In genomic region chr16:15739940-15740339, GRCh38 we compare ENCODE assay signal across 31 cellular contexts.
"Had no signal": no experiment of that assay in that cellular context is flagged by ENCODE, and none has a peak within 500 bp of the region (broad histone marks: within the 10 kb centered on the region; RNA-seq: fewer than 3 reads in every experiment).

No MANE protein-coding gene starts in this region.

- H3K9me3 ChIP-seq: adrenal gland, body of pancreas, suprapubic skin had no signal

- H3K36me3 ChIP-seq: adrenal gland, cardiac muscle cell had no signal

- H3K4me1 ChIP-seq: adrenal gland, body of pancreas, suprapubic skin had no signal

- H3K4me2 ChIP-seq: smooth muscle cell had no signal

- H3K27ac ChIP-seq: adrenal gland, body of pancreas, cardiac muscle cell, dorsolateral prefrontal cortex, suprapubic skin, tibial nerve, VCaP had no signal

- H3K27me3 ChIP-seq: adrenal gland, body of pancreas, cardiac muscle cell, dorsolateral prefrontal cortex, heart left ventricle, suprapubic skin, tibial nerve had no signal

- H3K4me3 ChIP-seq: adrenal gland, body of pancreas, cardiac muscle cell, coronary artery, dorsolateral prefrontal cortex, heart left ventricle, lung, smooth muscle cell, suprapubic skin, tibial nerve had no signal

- ATAC-seq: activated CD4-positive, CD25-positive, alpha-beta regulatory T cell treated with anti-CD3 and anti-CD28 coated beads, Interleukin-2, amount 50 U/mL, for 24 hours; body of pancreas; heart left ventricle; left lobe of liver; natural killer cell treated with Interleukin-12 subunit alpha and Interleukin-12 subunit beta and Interleukin-15 and Interleukin-18, amount 100 ng/mL, for 72 hours; sciatic nerve; stimulated activated memory B cell treated with anti-CD40 and anti-IgM and Interleukin-4, amounts not matched to agents 10 μg/mL and 1 μg/mL and 100 μg/mL, for 72 hours; stimulated activated naive CD8-positive, alpha-beta T cell treated with anti-CD3 and anti-CD28 coated beads, Interleukin-15, amount 100 ng/mL, for 72 hours had no signal

- DNase-seq: activated CD4-positive, alpha-beta T cell treated with anti-CD3 and anti-CD28 coated beads for 48 hours; activated CD4-positive, alpha-beta T cell treated with anti-CD3 and anti-CD28 coated beads, Interleukin-2, amount 50 U/mL, for 48 hours; activated CD8-positive, alpha-beta memory T cell treated with anti-CD3 and anti-CD28 coated beads for 24 hours; activated effector memory CD4-positive, alpha-beta T cell treated with anti-CD3 and anti-CD28 coated beads, Interleukin-2, amount 50 U/mL, for 16 hours; activated naive CD4-positive, alpha-beta T cell treated with anti-CD3 and anti-CD28 coated beads for 36 hours; activated naive CD8-positive, alpha-beta T cell treated with anti-CD3 and anti-CD28 coated beads for 36 hours; adrenal gland; aorta; body of pancreas; dorsolateral prefrontal cortex; effector memory CD4-positive, alpha-beta T cell; heart left ventricle; hypothalamus; mesendoderm; stimulated activated CD4-positive, alpha-beta T cell treated with anti-CD3 and anti-CD28 coated beads, Interleukin-1b, Interleukin-23, amount 100 ng/mL, for 48 hours; stimulated activated CD4-positive, alpha-beta T cell treated with anti-CD3 and anti-CD28 coated beads, Interleukin-4, amount 100 ng/mL, for 4 hours; stimulated activated CD8-positive, alpha-beta memory T cell treated with anti-CD3 and anti-CD28 coated beads, Interleukin-4, amount 100 ng/mL, for 48 hours; stimulated activated naive CD8-positive, alpha-beta T cell treated with anti-CD3 and anti-CD28 coated beads, Interleukin-15, amount 100 ng/mL, for 72 hours; T-helper 9 cell had no signal
